Comparison of ENCODE assay signal across 8 cellular contexts in the genomic region with DNA sequence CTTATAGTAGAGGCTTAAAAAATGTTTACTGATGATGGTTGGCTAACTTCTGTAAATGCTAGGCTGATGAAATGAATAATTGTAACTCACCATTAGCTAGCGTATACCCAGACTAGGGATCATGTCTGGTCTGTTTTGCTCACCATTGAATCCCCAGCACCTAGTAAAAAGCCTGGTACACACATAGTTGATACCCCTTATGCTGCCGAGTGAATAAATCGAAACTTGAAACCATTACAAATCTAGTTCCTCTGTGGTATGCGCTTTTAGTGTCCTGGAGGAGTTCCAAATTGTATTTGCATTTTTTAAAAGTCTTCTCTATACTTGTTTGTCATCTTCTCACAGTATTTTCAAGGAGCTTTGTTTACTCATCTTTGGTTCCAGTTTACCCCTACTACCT. TPM values are rescaled to one million over a fixed set of nuclear protein-coding genes. Genes with fewer than 3 reads are reported as not detected.
DNase-seq lines count a peak whose midpoint lies in the region; ATAC-seq and TF ChIP-seq lines count a peak whose summit lies in the region.

No MANE protein-coding gene starts in this region.

- CTCF ChIA-PET in CD4-positive, alpha-beta T cell (lab: Charles Lee): no interaction called here

- POLR2A ChIA-PET in CD4-positive, alpha-beta T cell (lab: Charles Lee): interaction anchor here (0.7 kb wide), 1 partner anchor 11 kb away, joined by 3 read pairs; no protein-coding TSS in a partner anchor

- DNase-seq in CD4-positive, alpha-beta T cell: no peak
- DNase-seq in SJSA1 (ENCODE audit: low read depth in 1 of 2, low spot score in 2 of 2): peak in 1 of 2 experiments; percentile 82
- peak; percentile 13 for DNase-seq in fibroblast of pulmonary artery (ENCODE audit: low read depth)
- DNase-seq in suprapubic skin (ENCODE audit: low spot score in 2 of 2): no peak
- no peak for DNase-seq in occipital lobe (lab: John Stamatoyannopoulos, UW)
- DNase-seq in SK-N-DZ (ENCODE audit: low spot score): no peak
- no peak for DNase-seq in NCI-H1694 (lab: John Stamatoyannopoulos, UW)

- TF ChIP-seq POLR2A in suprapubic skin (IDR thresholded peaks at IDR 0.05): no peak

- no peaks in the 10 kb centered on the region for H3K9me3 ChIP-seq in CD4-positive, alpha-beta T cell (ENCODE audit: control insufficient read depth, low read length)
- H3K9me3 ChIP-seq in SJSA1 (replicated peaks) (no peaks in the 10 kb centered on the region), suprapubic skin (no peaks in the 10 kb centered on the region)

- peak overlapping the region; percentile 90 for H3K27ac Mint-ChIP-seq in CD4-positive, alpha-beta T cell

- peaks cover 49% of the 10 kb centered on the region for H3K36me3 Mint-ChIP-seq in CD4-positive, alpha-beta T cell (ENCODE audit: low read depth)

- intact Hi-C loops in CD4-positive, alpha-beta T cell (cut with DNase I, micrococcal nuclease): loop anchor here in 1 of 2 experiments (5.0 kb wide), 2 partner anchors 108 to 217 kb away; a partner anchor contains a TSS

- 15% methylated on average over 4 of the region's 4 CpGs for WGBS in suprapubic skin

- no peaks in the 10 kb centered on the region for H3K27me3 Mint-ChIP-seq in CD4-positive, alpha-beta T cell

- peak overlapping the region; percentile 93 for H3K4me3 Mint-ChIP-seq in CD4-positive, alpha-beta T cell

- H3K27me3 ChIP-seq in CD4-positive, alpha-beta T cell (ENCODE audit: control insufficient read depth, insufficient read depth, low read length): no peaks in the 10 kb centered on the region
- H3K27me3 ChIP-seq in SJSA1 (replicated peaks) (no peaks in the 10 kb centered on the region), suprapubic skin (no peaks in the 10 kb centered on the region)

- H3K4me1 ChIP-seq in SJSA1 (replicated peaks) (peaks cover 35% of the 10 kb centered on the region), suprapubic skin (peaks cover 48% of the 10 kb centered on the region)

- TF ChIP-seq CTCF in CD4-positive, alpha-beta T cell (IDR thresholded peaks at IDR 0.05): no peak
- TF ChIP-seq CTCF in fibroblast of pulmonary artery (IDR thresholded peaks at IDR 0.05; ENCODE audit: low read length, missing control alignments) (no peak), suprapubic skin (IDR thresholded peaks at IDR 0.05) (no peak)

- H3K36me3 ChIP-seq in SJSA1: peaks cover 37% of the 10 kb centered on the region
- H3K36me3 ChIP-seq in suprapubic skin: peaks cover 3% of the 10 kb centered on the region

- H3K4me3 ChIP-seq in SJSA1 (peak overlapping the region; percentile 71), fibroblast of pulmonary artery (replicated peaks; ENCODE audit: low read depth, low read length) (peak overlapping the region; percentile 88), suprapubic skin (peak overlapping the region; percentile 77)

- H3K4me1 Mint-ChIP-seq in CD4-positive, alpha-beta T cell (ENCODE audit: low read depth): peaks cover 50% of the 10 kb centered on the region

- H3K27ac ChIP-seq in CD4-positive, alpha-beta T cell (ENCODE audit: low read depth, low read length): no peak overlapping the region
- H3K27ac ChIP-seq in SJSA1 (peak overlapping the region; percentile 75), suprapubic skin (peak overlapping the region; percentile 96)

- ATAC-seq in CD4-positive, alpha-beta T cell (ENCODE audit: poor library complexity): no peak
- ATAC-seq in GM21529 (IDR thresholded peaks at IDR 0.05; ENCODE audit: unreplicated experiment): peak; percentile 41

- no peaks in the 10 kb centered on the region for H3K9me3 Mint-ChIP-seq in CD4-positive, alpha-beta T cell

- TF ChIP-seq EP300 in suprapubic skin (IDR thresholded peaks at IDR 0.05): no peak

RNA-seq across cellular contexts. Expression of a gene that starts 1.3 kb away (rescaled TPM):
- 10 to 100 TPM in 1 of 2 experiments, 1 to 10 TPM in 1; 9.9 to 10.8 TPM for total RNA-seq in CD4-positive, alpha-beta T cell
- total RNA-seq in SJSA1 (2014; rRNA removed; shearing (Covaris generic)): 35.6 and 73.8 TPM in 2 replicates
- total RNA-seq in suprapubic skin: 10 to 100 TPM; 12.7 to 24.0 (median 18.0) TPM
- total RNA-seq in occipital lobe: 48.0 TPM
- 20.0 and 38.3 TPM in 2 replicates for polyA plus RNA-seq in SK-N-DZ (2014; cell fraction: cytosol; rRNA removed)
- 34.7 and 53.5 TPM in 2 replicates for polyA plus RNA-seq in SK-N-DZ (2014; cell fraction: nucleus; rRNA removed)
